In the genomic region with DNA sequence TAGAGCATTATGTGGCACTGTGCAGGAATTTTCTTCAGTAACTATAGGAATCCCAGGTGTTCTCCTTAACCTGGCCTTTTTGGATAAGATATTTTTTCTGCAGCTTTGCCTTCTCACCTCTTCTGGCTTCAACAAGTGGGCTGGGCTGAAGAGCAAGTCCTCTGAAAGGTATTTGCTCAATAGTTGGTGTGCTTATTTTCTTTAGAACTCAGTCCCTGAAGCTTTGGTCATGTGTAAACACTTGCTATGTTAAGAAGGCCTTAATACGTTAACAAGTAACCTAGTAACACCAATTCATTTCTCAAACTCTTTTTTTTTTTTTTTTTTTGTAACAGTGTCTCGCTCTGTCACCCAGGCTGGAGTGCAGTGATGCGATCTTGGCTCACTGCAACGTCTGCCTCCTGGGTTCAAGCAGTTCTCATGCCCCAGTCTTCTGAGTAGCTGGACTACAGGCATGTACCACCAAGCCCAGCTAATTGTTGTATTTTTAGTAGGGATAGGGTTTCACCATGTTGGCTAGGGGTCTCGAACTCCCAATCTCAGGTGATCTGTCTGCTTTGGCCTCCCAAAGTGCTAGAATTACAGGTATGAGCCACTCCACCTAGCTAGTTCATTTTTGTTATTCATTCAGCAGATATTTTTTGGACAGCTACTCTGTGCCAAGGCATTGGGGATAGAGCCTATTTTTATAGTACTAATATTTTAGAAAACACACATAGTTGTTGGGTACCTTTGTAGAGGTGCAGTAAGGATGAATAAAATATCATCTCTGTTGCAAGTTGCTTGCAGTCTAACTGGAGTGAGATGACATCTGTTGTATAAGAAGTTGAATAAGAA, we compare ENCODE assay signal across 2 cellular contexts.
TF ChIP-seq lines count a peak whose summit lies in the region.

No MANE protein-coding gene starts in this region.

TF ChIP-seq in HEK293, 187 proteins besides CTCF, POLR2A, EP300 and RAD21:
- TF ChIP-seq, protein P1, sequence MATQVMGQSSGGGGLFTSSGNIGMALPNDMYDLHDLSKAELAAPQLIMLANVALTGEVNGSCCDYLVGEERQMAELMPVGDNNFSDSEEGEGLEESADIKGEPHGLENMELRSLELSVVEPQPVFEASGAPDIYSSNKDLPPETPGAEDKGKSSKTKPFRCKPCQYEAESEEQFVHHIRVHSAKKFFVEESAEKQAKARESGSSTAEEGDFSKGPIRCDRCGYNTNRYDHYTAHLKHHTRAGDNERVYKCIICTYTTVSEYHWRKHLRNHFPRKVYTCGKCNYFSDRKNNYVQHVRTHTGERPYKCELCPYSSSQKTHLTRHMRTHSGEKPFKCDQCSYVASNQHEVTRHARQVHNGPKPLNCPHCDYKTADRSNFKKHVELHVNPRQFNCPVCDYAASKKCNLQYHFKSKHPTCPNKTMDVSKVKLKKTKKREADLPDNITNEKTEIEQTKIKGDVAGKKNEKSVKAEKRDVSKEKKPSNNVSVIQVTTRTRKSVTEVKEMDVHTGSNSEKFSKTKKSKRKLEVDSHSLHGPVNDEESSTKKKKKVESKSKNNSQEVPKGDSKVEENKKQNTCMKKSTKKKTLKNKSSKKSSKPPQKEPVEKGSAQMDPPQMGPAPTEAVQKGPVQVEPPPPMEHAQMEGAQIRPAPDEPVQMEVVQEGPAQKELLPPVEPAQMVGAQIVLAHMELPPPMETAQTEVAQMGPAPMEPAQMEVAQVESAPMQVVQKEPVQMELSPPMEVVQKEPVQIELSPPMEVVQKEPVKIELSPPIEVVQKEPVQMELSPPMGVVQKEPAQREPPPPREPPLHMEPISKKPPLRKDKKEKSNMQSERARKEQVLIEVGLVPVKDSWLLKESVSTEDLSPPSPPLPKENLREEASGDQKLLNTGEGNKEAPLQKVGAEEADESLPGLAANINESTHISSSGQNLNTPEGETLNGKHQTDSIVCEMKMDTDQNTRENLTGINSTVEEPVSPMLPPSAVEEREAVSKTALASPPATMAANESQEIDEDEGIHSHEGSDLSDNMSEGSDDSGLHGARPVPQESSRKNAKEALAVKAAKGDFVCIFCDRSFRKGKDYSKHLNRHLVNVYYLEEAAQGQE (tag by site-specific recombination; IDR thresholded peaks at IDR 0.05): peak; percentile 81
- TF ChIP-seq ZNF24 (tag by site-specific recombination; IDR thresholded peaks at IDR 0.05) (no peak), ZNF248 (tag by site-specific recombination; IDR thresholded peaks at IDR 0.05) (no peak), SCRT2 (tag by site-specific recombination; IDR thresholded peaks at IDR 0.05) (peak; percentile 68)

TF ChIP-seq in HepG2, 621 proteins besides CTCF, POLR2A, EP300 and RAD21 (continued from another document):
- TF ChIP-seq, protein P2, sequence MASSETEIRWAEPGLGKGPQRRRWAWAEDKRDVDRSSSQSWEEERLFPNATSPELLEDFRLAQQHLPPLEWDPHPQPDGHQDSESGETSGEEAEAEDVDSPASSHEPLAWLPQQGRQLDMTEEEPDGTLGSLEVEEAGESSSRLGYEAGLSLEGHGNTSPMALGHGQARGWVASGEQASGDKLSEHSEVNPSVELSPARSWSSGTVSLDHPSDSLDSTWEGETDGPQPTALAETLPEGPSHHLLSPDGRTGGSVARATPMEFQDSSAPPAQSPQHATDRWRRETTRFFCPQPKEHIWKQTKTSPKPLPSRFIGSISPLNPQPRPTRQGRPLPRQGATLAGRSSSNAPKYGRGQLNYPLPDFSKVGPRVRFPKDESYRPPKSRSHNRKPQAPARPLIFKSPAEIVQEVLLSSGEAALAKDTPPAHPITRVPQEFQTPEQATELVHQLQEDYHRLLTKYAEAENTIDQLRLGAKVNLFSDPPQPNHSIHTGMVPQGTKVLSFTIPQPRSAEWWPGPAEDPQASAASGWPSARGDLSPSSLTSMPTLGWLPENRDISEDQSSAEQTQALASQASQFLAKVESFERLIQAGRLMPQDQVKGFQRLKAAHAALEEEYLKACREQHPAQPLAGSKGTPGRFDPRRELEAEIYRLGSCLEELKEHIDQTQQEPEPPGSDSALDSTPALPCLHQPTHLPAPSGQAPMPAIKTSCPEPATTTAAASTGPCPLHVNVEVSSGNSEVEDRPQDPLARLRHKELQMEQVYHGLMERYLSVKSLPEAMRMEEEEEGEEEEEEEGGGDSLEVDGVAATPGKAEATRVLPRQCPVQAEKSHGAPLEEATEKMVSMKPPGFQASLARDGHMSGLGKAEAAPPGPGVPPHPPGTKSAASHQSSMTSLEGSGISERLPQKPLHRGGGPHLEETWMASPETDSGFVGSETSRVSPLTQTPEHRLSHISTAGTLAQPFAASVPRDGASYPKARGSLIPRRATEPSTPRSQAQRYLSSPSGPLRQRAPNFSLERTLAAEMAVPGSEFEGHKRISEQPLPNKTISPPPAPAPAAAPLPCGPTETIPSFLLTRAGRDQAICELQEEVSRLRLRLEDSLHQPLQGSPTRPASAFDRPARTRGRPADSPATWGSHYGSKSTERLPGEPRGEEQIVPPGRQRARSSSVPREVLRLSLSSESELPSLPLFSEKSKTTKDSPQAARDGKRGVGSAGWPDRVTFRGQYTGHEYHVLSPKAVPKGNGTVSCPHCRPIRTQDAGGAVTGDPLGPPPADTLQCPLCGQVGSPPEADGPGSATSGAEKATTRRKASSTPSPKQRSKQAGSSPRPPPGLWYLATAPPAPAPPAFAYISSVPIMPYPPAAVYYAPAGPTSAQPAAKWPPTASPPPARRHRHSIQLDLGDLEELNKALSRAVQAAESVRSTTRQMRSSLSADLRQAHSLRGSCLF (CRISPR knock-in tag; IDR thresholded peaks at IDR 0.05; ENCODE audit: borderline replicate concordance): no peak
- TF ChIP-seq CREM (IDR thresholded peaks at IDR 0.05) (0 out of 2 replicates have a peak, but pooled peaks have one; percentile 25), CREM (CRISPR knock-in tag; IDR thresholded peaks at IDR 0.05) (no peak), SMAD3 (CRISPR knock-in tag; IDR thresholded peaks at IDR 0.05) (no peak), TCF7 (IDR thresholded peaks at IDR 0.05; ENCODE audit: low read depth) (0 out of 2 replicates have a peak, but pooled peaks have one; percentile 13), ZNF136 (CRISPR knock-in tag; IDR thresholded peaks at IDR 0.05; ENCODE audit: low read depth) (no peak), GATAD2A (CRISPR knock-in tag; IDR thresholded peaks at IDR 0.05) (peak; percentile 42; the same call in 1 of the 2 replicates), CEBPG (CRISPR knock-in tag; IDR thresholded peaks at IDR 0.05) (0 out of 2 replicates have a peak, but pooled peaks have one; percentile 13)
- TF ChIP-seq, protein P3, sequence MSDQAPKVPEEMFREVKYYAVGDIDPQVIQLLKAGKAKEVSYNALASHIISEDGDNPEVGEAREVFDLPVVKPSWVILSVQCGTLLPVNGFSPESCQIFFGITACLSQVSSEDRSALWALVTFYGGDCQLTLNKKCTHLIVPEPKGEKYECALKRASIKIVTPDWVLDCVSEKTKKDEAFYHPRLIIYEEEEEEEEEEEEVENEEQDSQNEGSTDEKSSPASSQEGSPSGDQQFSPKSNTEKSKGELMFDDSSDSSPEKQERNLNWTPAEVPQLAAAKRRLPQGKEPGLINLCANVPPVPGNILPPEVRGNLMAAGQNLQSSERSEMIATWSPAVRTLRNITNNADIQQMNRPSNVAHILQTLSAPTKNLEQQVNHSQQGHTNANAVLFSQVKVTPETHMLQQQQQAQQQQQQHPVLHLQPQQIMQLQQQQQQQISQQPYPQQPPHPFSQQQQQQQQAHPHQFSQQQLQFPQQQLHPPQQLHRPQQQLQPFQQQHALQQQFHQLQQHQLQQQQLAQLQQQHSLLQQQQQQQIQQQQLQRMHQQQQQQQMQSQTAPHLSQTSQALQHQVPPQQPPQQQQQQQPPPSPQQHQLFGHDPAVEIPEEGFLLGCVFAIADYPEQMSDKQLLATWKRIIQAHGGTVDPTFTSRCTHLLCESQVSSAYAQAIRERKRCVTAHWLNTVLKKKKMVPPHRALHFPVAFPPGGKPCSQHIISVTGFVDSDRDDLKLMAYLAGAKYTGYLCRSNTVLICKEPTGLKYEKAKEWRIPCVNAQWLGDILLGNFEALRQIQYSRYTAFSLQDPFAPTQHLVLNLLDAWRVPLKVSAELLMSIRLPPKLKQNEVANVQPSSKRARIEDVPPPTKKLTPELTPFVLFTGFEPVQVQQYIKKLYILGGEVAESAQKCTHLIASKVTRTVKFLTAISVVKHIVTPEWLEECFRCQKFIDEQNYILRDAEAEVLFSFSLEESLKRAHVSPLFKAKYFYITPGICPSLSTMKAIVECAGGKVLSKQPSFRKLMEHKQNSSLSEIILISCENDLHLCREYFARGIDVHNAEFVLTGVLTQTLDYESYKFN (CRISPR knock-in tag; conservative IDR thresholded peaks at IDR 0.05): 0 out of 2 replicates have a peak, but pooled peaks have one; percentile 33
- TF ChIP-seq, protein P4, sequence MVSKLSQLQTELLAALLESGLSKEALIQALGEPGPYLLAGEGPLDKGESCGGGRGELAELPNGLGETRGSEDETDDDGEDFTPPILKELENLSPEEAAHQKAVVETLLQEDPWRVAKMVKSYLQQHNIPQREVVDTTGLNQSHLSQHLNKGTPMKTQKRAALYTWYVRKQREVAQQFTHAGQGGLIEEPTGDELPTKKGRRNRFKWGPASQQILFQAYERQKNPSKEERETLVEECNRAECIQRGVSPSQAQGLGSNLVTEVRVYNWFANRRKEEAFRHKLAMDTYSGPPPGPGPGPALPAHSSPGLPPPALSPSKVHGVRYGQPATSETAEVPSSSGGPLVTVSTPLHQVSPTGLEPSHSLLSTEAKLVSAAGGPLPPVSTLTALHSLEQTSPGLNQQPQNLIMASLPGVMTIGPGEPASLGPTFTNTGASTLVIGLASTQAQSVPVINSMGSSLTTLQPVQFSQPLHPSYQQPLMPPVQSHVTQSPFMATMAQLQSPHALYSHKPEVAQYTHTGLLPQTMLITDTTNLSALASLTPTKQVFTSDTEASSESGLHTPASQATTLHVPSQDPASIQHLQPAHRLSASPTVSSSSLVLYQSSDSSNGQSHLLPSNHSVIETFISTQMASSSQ (IDR thresholded peaks at IDR 0.05; ENCODE audit: low read depth): 0 out of 2 replicates have a peak, but pooled peaks have one; percentile 47
- TF ChIP-seq, protein P4 (CRISPR knock-in tag; IDR thresholded peaks at IDR 0.05; ENCODE audit: borderline replicate concordance): no peak
TF ChIP-seq in HepG2: peak in this region for 7.
